ENCODE assay signal across 8 cellular contexts in the genomic region with DNA sequence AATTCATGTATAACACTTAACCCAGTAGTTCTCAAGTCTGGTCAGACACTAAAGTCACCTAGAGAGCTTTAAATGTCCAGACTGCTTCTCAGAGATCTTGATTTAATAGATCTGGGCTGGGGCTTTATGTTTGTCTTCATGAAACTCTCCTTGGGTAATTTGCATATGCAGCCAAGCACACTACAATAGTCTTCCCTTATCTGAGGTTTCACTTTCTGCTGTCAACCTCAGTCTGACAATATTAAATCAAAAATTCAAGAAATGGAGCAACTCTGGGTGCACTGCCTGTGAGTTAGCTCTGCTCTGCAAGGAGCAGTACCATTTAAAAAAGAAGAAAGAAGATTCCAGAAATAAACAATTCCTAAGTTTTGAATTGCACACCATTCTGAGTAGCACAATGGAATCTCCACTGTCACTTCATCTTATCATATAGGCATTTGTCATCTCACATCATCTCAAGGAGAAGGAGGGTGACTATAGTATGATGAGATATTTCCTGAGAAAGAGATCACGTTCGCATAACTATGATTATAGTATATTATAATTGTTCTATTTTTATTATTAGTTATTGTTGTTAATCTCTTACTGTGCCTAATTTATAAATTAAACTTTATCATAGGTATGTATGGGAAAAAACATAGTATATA. TPM values are rescaled to one million over a fixed set of nuclear protein-coding genes. Genes with fewer than 3 reads are reported as not detected.
DNase-seq lines count a peak whose midpoint lies in the region; ATAC-seq and TF ChIP-seq lines count a peak whose summit lies in the region.

No MANE protein-coding gene starts in this region.

- H2BK120ac ChIP-seq in mesenchymal stem cell (ENCODE audit: low read depth, low read length): no peak overlapping the region

- no peak for TF ChIP-seq CTCF in testis (IDR thresholded peaks at IDR 0.05)

- no CpG with 5 or more reads among the region's 2 CpGs for WGBS in mesenchymal stem cell
- WGBS in testis, 2 donors: 83 to 88% methylated on average over 2 of the region's 2 CpGs

- H3K27ac ChIP-seq in mesenchymal stem cell (ENCODE audit: low read length, poor library complexity, severe bottlenecking): no peak overlapping the region
- H3K27ac ChIP-seq in testis: no peak overlapping the region

- H3K4me1 ChIP-seq in mesenchymal stem cell (ENCODE audit: control insufficient read depth, insufficient read depth, low read depth, low read length): peaks cover 2% of the 10 kb centered on the region
- H3K4me1 ChIP-seq in testis: no peaks in the 10 kb centered on the region

- H2BK15ac ChIP-seq in mesenchymal stem cell (ENCODE audit: low read depth, poor library complexity, severe bottlenecking): no peak overlapping the region

- H3K14ac ChIP-seq in mesenchymal stem cell (ENCODE audit: low read length in 2 of 2): no peak overlapping the region

- peak; percentile 76 for DNase-seq in NAMALWA (ENCODE audit: low spot score)
- no peak for DNase-seq in mesenchymal stem cell
- no peak for DNase-seq in NCI-H1417 (lab: John Stamatoyannopoulos, UW)
- DNase-seq in cardiac septum (ENCODE audit: low spot score): no peak
- DNase-seq in globus pallidus (ENCODE audit: low spot score): no peak
- no peak for DNase-seq in testis

- H2AFZ ChIP-seq in mesenchymal stem cell (ENCODE audit: low read depth, low read length): no peak overlapping the region

- H3K79me1 ChIP-seq in mesenchymal stem cell (replicated peaks; ENCODE audit: low read length, poor library complexity, severe bottlenecking): peaks cover 18% of the 10 kb centered on the region

- H2BK5ac ChIP-seq in mesenchymal stem cell (ENCODE audit: low read depth, low read length, poor library complexity, severe bottlenecking): no peak overlapping the region

- no peak overlapping the region for H4K8ac ChIP-seq in mesenchymal stem cell (ENCODE audit: low read length)

- H3K18ac ChIP-seq in mesenchymal stem cell (ENCODE audit: low read depth in 1 of 2, low read length in 2 of 2): no peak overlapping the region

- no peak overlapping the region for H4K91ac ChIP-seq in mesenchymal stem cell (ENCODE audit: low read length)

- no peak overlapping the region for H2AK5ac ChIP-seq in mesenchymal stem cell (ENCODE audit: low read length, severe bottlenecking)

- intact Hi-C loops in cardiac septum (cut with DNase I): no loop called here
- intact Hi-C loops in testis (cut with DNase I; ENCODE audit: low total_unique reads): no loop called here

- peak; percentile 95 for ATAC-seq in GM18511 (IDR thresholded peaks at IDR 0.05; ENCODE audit: unreplicated experiment)
- ATAC-seq in GM21825 (IDR thresholded peaks at IDR 0.05; ENCODE audit: unreplicated experiment): peak; percentile 94

- H3K4ac ChIP-seq in mesenchymal stem cell (ENCODE audit: low read depth in 1 of 2, low read length in 2 of 2): no peak overlapping the region

- no peak overlapping the region for H2BK12ac ChIP-seq in mesenchymal stem cell (ENCODE audit: low read length in 2 of 2)

- H3K4me3 ChIP-seq in mesenchymal stem cell (ENCODE audit: insufficient read depth in 1 of 2, low read depth in 1 of 2, low read length in 2 of 2): no peak overlapping the region
- H3K4me3 ChIP-seq in testis: no peak overlapping the region

- no peak overlapping the region for H3K23ac ChIP-seq in mesenchymal stem cell (ENCODE audit: low read length in 2 of 2)

- H3K27me3 ChIP-seq in mesenchymal stem cell (ENCODE audit: control insufficient read depth in 1 of 2, insufficient read depth in 1 of 2, low read length in 2 of 2): no peaks in the 10 kb centered on the region
- H3K27me3 ChIP-seq in testis: no peaks in the 10 kb centered on the region

- H3K9me3 ChIP-seq in mesenchymal stem cell (ENCODE audit: control insufficient read depth, low read length) (no peaks in the 10 kb centered on the region), testis (no peaks in the 10 kb centered on the region)

- no peak for TF ChIP-seq POLR2A in testis (IDR thresholded peaks at IDR 0.05)

- H3K9ac ChIP-seq in mesenchymal stem cell (ENCODE audit: low read length): peak overlapping the region; percentile 33

- H3K36me3 ChIP-seq in mesenchymal stem cell (ENCODE audit: control insufficient read depth in 1 of 2, insufficient read depth in 2 of 2, low read depth in 1 of 2, low read length in 2 of 2) (no peaks in the 10 kb centered on the region), testis (ENCODE audit: low read depth, missing control alignments) (no peaks in the 10 kb centered on the region)

- no peak overlapping the region for H3K4me2 ChIP-seq in mesenchymal stem cell (ENCODE audit: low read length, poor library complexity, severe bottlenecking)

RNA-seq across cellular contexts. Expression of gene FNIP2, which starts 9.4 kb away (rescaled TPM):
- polyA plus RNA-seq in mesenchymal stem cell (2013, experiment 1 of 2): 16.4 TPM
- 18.0 TPM for polyA plus RNA-seq in mesenchymal stem cell (2013, experiment 2 of 2)
- total RNA-seq in cardiac septum: 38.5 TPM
- total RNA-seq in testis: 10 to 100 TPM; 25.0 to 28.4 TPM
- 23.5 TPM for polyA plus RNA-seq in testis (ENCODE audit: insufficient read depth, low read depth, low replicate concordance)

RNA-seq across cellular contexts. Expression of gene PPID, which starts 55.0 kb away (rescaled TPM):
- polyA plus RNA-seq in mesenchymal stem cell (2013, experiment 1 of 2): 34.9 TPM
- 32.4 TPM for polyA plus RNA-seq in mesenchymal stem cell (2013, experiment 2 of 2)
- total RNA-seq in cardiac septum (31.9 TPM), testis (10 to 100 TPM; 25.1 to 27.5 TPM)
- polyA plus RNA-seq in testis (ENCODE audit: insufficient read depth, low read depth, low replicate concordance): 43.7 TPM
